Comparison of ENCODE assay signal across 8 cellular contexts in genomic region chr6:133923938-133924593, GRCh38. TPM values are rescaled to one million over a fixed set of nuclear protein-coding genes. Genes with fewer than 3 reads are reported as not detected.
DNase-seq lines count a peak whose midpoint lies in the region; ATAC-seq, FAIRE-seq and TF ChIP-seq lines count a peak whose summit lies in the region.

No MANE protein-coding gene starts in this region.

- peaks cover 0 to 16% of the 10 kb centered on the region in 2 donors for H3K27me3 ChIP-seq in left lung

- intact Hi-C loops in left lung (cut with DNase I), result loop anchor here in 1 of 2 donors (2.0 to 10.0 kb wide), 2 partner anchors 141 to 173 kb away; no protein-coding TSS in a partner anchor

- DNase-seq in Ammon's horn (ENCODE audit: low spot score) (peak; percentile 94), NCI-H2227 treated with DMSO at 0.1 percent for 48 hours (lab: John Stamatoyannopoulos, UW) (peak; percentile 66), left lung (no peak)
- DNase-seq in activated CD4-positive, CD25-positive, alpha-beta regulatory T cell (lab: John Stamatoyannopoulos, UW), result peak in 3 of 4 experiments; percentile 12 to 27 (median 25)
- peak in 2 of 3 donors; percentile 12 to 13 for DNase-seq in stimulated activated CD4-positive, alpha-beta T cell treated with anti-CD3 and anti-CD28 coated beads, TNF-alpha, amount 100 ng/mL, for 48 hours (ENCODE audit: low read depth in 3 of 3)

- ATAC-seq in GM18870 (IDR thresholded peaks at IDR 0.05; ENCODE audit: unreplicated experiment) (peak; percentile 95), HG03280 (IDR thresholded peaks at IDR 0.05; ENCODE audit: unreplicated experiment) (peak; percentile 84), left lung (peak; percentile 97)

- no peaks in the 10 kb centered on the region for H3K9me3 ChIP-seq in left lung

- H3K4me3 ChIP-seq in left lung, result no peak overlapping the region

- peak; percentile 10 for FAIRE-seq in colon (lab: Jason Lieb, UNC)

- H3K27ac ChIP-seq in left lung, result no peak overlapping the region

- TF ChIP-seq CTCF in left lung (IDR thresholded peaks at IDR 0.05), result peak; percentile 76 to 85

- H3K36me3 ChIP-seq in left lung, result no peaks in the 10 kb centered on the region

- no peaks in the 10 kb centered on the region for H3K4me1 ChIP-seq in left lung

RNA-seq across cellular contexts. Expression of gene TBPL1, which starts 29.0 kb away (rescaled TPM):
- 10 to 100 TPM; 20.4 to 22.6 TPM for total RNA-seq in left lung

RNA-seq across cellular contexts. Expression of gene TCF21, which starts 35.2 kb away (rescaled TPM):
- total RNA-seq in left lung, result 10 to 100 TPM; 21.7 to 41.6 TPM

Comparison
In these comparisons a context has a peak if more than half of its experiments do, and no peak if none do; other contexts are left out.
1. DNase-seq: peak in Ammon's horn (single experiment), NCI-H2227 treated with DMSO at 0.1 percent for 48 hours (single experiment), activated CD4-positive, CD25-positive, alpha-beta regulatory T cell (3 of 4) and stimulated activated CD4-positive, alpha-beta T cell treated with anti-CD3 and anti-CD28 coated beads, TNF-alpha, amount 100 ng/mL, for 48 hours (2 of 3); none in left lung (0 of 2).
2. Peak in every context shown above with its lines, with median percentiles within 50 percentile points of each other: ATAC-seq.